42 cellular contexts compared by ENCODE assay signal in the genomic region with DNA sequence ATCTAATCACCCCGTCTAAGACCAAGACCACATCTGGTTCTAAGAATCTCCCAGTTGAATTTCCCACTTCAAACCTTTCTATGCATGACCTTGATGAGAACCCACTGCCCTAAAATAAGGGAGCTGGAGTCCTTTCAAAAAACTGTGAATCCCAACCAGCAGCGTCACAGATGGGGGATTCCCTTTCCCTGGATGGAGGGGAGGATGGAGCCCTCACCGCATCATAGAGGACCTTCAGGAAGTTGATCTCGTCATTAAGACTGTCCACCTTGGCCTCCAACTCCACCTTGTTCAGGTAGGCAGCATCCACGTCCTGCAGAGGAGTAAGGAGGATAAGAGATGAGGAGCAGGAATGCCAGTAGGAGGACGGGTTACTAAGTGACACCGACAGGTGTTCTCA. TPM values are rescaled to one million over a fixed set of nuclear protein-coding genes. Genes with fewer than 3 reads are reported as not detected.
"Had no signal": no experiment of that assay in that cellular context is flagged by ENCODE, and none has a peak within 500 bp of the region (broad histone marks: within the 10 kb centered on the region; RNA-seq: fewer than 3 reads in every experiment).

No MANE protein-coding gene starts in this region.

- H3K27ac Mint-ChIP-seq: activated B cell treated with CpG ODN at 0.5 μM for 24 hours; activated CD4-positive, alpha-beta memory T cell treated with anti-CD3 and anti-CD28 coated beads for 36 hours; activated CD4-positive, alpha-beta T cell treated with anti-CD3 and anti-CD28 coated beads, Interleukin-2, amount 10 ng/mL, durations not matched to agents 24 days and 14 days; activated CD8-positive, alpha-beta T cell treated with anti-CD3 and anti-CD28 coated beads for 36 hours; activated naive CD4-positive, alpha-beta T cell treated with anti-CD3 and anti-CD28 coated beads for 36 hours; activated naive CD4-positive, alpha-beta T cell treated with anti-CD3 and anti-CD28 coated beads, Interleukin-2, amount 50 U/mL, for 72 hours; activated naive CD8-positive, alpha-beta T cell treated with anti-CD3 and anti-CD28 coated beads for 36 hours; activated T-cell treated with anti-CD3 and anti-CD28 coated beads, Interleukin-2, amount 50 U/mL, for 72 hours; activated T-helper 1 cell treated with anti-CD3 and anti-CD28 coated beads, Interleukin-12 subunit alpha, Interleukin-12 subunit beta, Interleukin-2, Interleukin-4 antibody, amounts not matched to agents 30 ng/mL and 10 ng/mL and 1 ng/mL, durations not matched to agents 14 hours and 24 hours and 36 hours; activated T-helper 17 cell treated with anti-CD3 and anti-CD28 coated beads, Interleukin-2, amount 50 U/mL, for 72 hours; T-cell; T-helper 2 cell treated with Interferon-gamma antibody and Interleukin-4, amounts not matched to agents 5 μg/mL and 100 μg/mL, for 36 hours had no signal

- H3K36me3 ChIP-seq: adrenal gland, brain microvascular endothelial cell, breast epithelium, cardiac muscle cell had no signal

- H3K4me1 ChIP-seq: adrenal gland, breast epithelium had no signal

- H3K9me3 ChIP-seq: adrenal gland, body of pancreas, breast epithelium had no signal

- H3K27ac ChIP-seq: adrenal gland, body of pancreas, brain microvascular endothelial cell, breast epithelium, cardiac muscle cell, VCaP had no signal

- H3K4me3 Mint-ChIP-seq: activated B cell treated with CpG ODN at 0.5 μM for 24 hours; activated CD4-positive, alpha-beta memory T cell treated with anti-CD3 and anti-CD28 coated beads for 36 hours; activated CD4-positive, alpha-beta T cell treated with anti-CD3 and anti-CD28 coated beads, Interleukin-2, amount 10 ng/mL, durations not matched to agents 24 days and 14 days; activated CD8-positive, alpha-beta T cell treated with anti-CD3 and anti-CD28 coated beads for 36 hours; activated naive CD4-positive, alpha-beta T cell treated with anti-CD3 and anti-CD28 coated beads for 36 hours; activated naive CD8-positive, alpha-beta T cell treated with anti-CD3 and anti-CD28 coated beads for 36 hours; activated T-cell treated with anti-CD3 and anti-CD28 coated beads, Interleukin-2, amount 50 U/mL, for 4 hours; activated T-cell treated with anti-CD3 and anti-CD28 coated beads, Interleukin-2, amount 50 U/mL, for 72 hours; activated T-helper 1 cell treated with anti-CD3 and anti-CD28 coated beads, Interleukin-12 subunit alpha, Interleukin-12 subunit beta, Interleukin-2, Interleukin-4 antibody, amounts not matched to agents 30 ng/mL and 10 ng/mL and 1 ng/mL, durations not matched to agents 14 hours and 24 hours and 36 hours; activated T-helper 17 cell treated with anti-CD3 and anti-CD28 coated beads, Interleukin-2, amount 50 U/mL, for 72 hours; central memory CD8-positive, alpha-beta T cell; T-cell; T-helper 2 cell treated with Interferon-gamma antibody and Interleukin-4, amounts not matched to agents 5 μg/mL and 100 μg/mL, for 36 hours had no signal

- H3K4me1 Mint-ChIP-seq: activated B cell treated with CpG ODN at 0.5 μM for 24 hours; activated CD4-positive, alpha-beta T cell treated with anti-CD3 and anti-CD28 coated beads, Interleukin-2, amount 10 ng/mL, durations not matched to agents 24 days and 14 days; activated T-helper 17 cell treated with anti-CD3 and anti-CD28 coated beads, Interleukin-2, amount 50 U/mL, for 72 hours; central memory CD8-positive, alpha-beta T cell; T-cell had no signal

- H3K4me3 ChIP-seq: adrenal gland, body of pancreas, breast epithelium, cardiac muscle cell had no signal

- H3K27me3 ChIP-seq: adrenal gland, body of pancreas, brain microvascular endothelial cell had no signal

- H3K27me3 Mint-ChIP-seq: activated naive CD8-positive, alpha-beta T cell treated with anti-CD3 and anti-CD28 coated beads for 36 hours had no signal

- DNase-seq: activated B cell treated with CpG ODN at 0.5 μM for 24 hours; activated CD4-positive, alpha-beta memory T cell treated with anti-CD3 and anti-CD28 coated beads for 36 hours; activated CD4-positive, alpha-beta T cell treated with anti-CD3 and anti-CD28 coated beads for 4 hours; activated CD4-positive, alpha-beta T cell treated with anti-CD3 and anti-CD28 coated beads, Interleukin-2, amount 10 ng/mL, durations not matched to agents 24 days and 14 days; activated CD4-positive, alpha-beta T cell treated with anti-CD3 and anti-CD28 coated beads, Interleukin-2, amount 50 U/mL, for 1 hour; activated CD4-positive, alpha-beta T cell treated with anti-CD3 and anti-CD28 coated beads, Interleukin-2, amount 50 U/mL, for 4 hours; activated CD4-positive, CD25-positive, alpha-beta regulatory T cell treated with anti-CD3 and anti-CD28 coated beads, Interleukin-2, amount 50 U/mL, for 72 hours; activated CD8-positive, alpha-beta memory T cell treated with anti-CD3 and anti-CD28 coated beads, Interleukin-2, amount 50 U/mL, for 4 hours; activated CD8-positive, alpha-beta T cell treated with anti-CD3 and anti-CD28 coated beads for 36 hours; activated effector memory CD4-positive, alpha-beta T cell treated with anti-CD3 and anti-CD28 coated beads, Interleukin-2, amount 50 U/mL, for 16 hours; activated gamma-delta T cell treated with Interleukin-2 at 50 U/mL for 16 hours; activated naive CD4-positive, alpha-beta T cell; activated naive CD4-positive, alpha-beta T cell treated with anti-CD3 and anti-CD28 coated beads for 36 hours; activated naive CD4-positive, alpha-beta T cell treated with anti-CD3 and anti-CD28 coated beads, Interleukin-2, amount 50 U/mL, for 16 hours; activated naive CD8-positive, alpha-beta T cell treated with anti-CD3 and anti-CD28 coated beads for 36 hours; activated T-cell treated with anti-CD3 and anti-CD28 coated beads for 4 hours; activated T-cell treated with anti-CD3 and anti-CD28 coated beads, Interleukin-2, amount 50 U/mL, for 1 hour; activated T-cell treated with anti-CD3 and anti-CD28 coated beads, Interleukin-2, amount 50 U/mL, for 4 hours; activated T-cell treated with anti-CD3 and anti-CD28 coated beads, Interleukin-2, amount 50 U/mL, for 72 hours; adrenal gland; amniotic stem cell; aorta; body of pancreas; brain microvascular endothelial cell; caudate nucleus; cerebellar nuclear complex; T-cell; T-helper 2 cell; T-helper 9 cell had no signal

- ATAC-seq: activated CD8-positive, alpha-beta T cell treated with anti-CD3 and anti-CD28 coated beads for 36 hours; activated naive CD4-positive, alpha-beta T cell treated with anti-CD3 and anti-CD28 coated beads, Interleukin-2, amount 50 U/mL, for 72 hours; activated T-cell treated with anti-CD3 and anti-CD28 coated beads, Interleukin-2, amount 50 U/mL, for 4 hours; activated T-cell treated with anti-CD3 and anti-CD28 coated beads, Interleukin-2, amount 50 U/mL, for 72 hours; activated T-helper 17 cell treated with anti-CD3 and anti-CD28 coated beads, Interleukin-2, amount 50 U/mL, for 72 hours; body of pancreas; T-cell had no signal

- H3K9me3 Mint-ChIP-seq: activated B cell treated with CpG ODN at 0.5 μM for 24 hours; activated CD4-positive, alpha-beta memory T cell treated with anti-CD3 and anti-CD28 coated beads for 36 hours; activated CD4-positive, alpha-beta T cell treated with anti-CD3 and anti-CD28 coated beads, Interleukin-2, amount 10 ng/mL, durations not matched to agents 24 days and 14 days; activated CD8-positive, alpha-beta T cell treated with anti-CD3 and anti-CD28 coated beads for 36 hours; activated naive CD4-positive, alpha-beta T cell treated with anti-CD3 and anti-CD28 coated beads for 36 hours; activated naive CD4-positive, alpha-beta T cell treated with anti-CD3 and anti-CD28 coated beads, Interleukin-2, amount 50 U/mL, for 72 hours; activated naive CD8-positive, alpha-beta T cell treated with anti-CD3 and anti-CD28 coated beads for 36 hours; activated T-cell treated with anti-CD3 and anti-CD28 coated beads, Interleukin-2, amount 50 U/mL, for 4 hours; activated T-cell treated with anti-CD3 and anti-CD28 coated beads, Interleukin-2, amount 50 U/mL, for 72 hours; activated T-helper 1 cell treated with anti-CD3 and anti-CD28 coated beads, Interleukin-12 subunit alpha, Interleukin-12 subunit beta, Interleukin-2, Interleukin-4 antibody, amounts not matched to agents 30 ng/mL and 10 ng/mL and 1 ng/mL, durations not matched to agents 14 hours and 24 hours and 36 hours; activated T-helper 17 cell treated with anti-CD3 and anti-CD28 coated beads, Interleukin-2, amount 50 U/mL, for 72 hours; central memory CD8-positive, alpha-beta T cell; T-cell; T-helper 2 cell treated with Interferon-gamma antibody and Interleukin-4, amounts not matched to agents 5 μg/mL and 100 μg/mL, for 36 hours had no signal

- H3K36me3 Mint-ChIP-seq: activated CD4-positive, alpha-beta memory T cell treated with anti-CD3 and anti-CD28 coated beads for 36 hours; activated naive CD4-positive, alpha-beta T cell treated with anti-CD3 and anti-CD28 coated beads, Interleukin-2, amount 50 U/mL, for 72 hours; activated naive CD8-positive, alpha-beta T cell treated with anti-CD3 and anti-CD28 coated beads for 36 hours; T-cell had no signal

- FAIRE-seq: astrocyte, TTC549 had no signal

RNA-seq across cellular contexts. Expression of a gene that starts 4.8 kb away (rescaled TPM):
- total RNA-seq: activated B cell treated with CpG ODN at 0.5 μM for 24 hours; activated CD4-positive, alpha-beta memory T cell treated with anti-CD3 and anti-CD28 coated beads for 36 hours; activated CD4-positive, alpha-beta T cell treated with anti-CD3 and anti-CD28 coated beads, Interleukin-2, amount 10 ng/mL, durations not matched to agents 24 days and 14 days; activated CD8-positive, alpha-beta memory T cell treated with anti-CD3 and anti-CD28 coated beads for 36 hours; activated naive CD4-positive, alpha-beta T cell treated with anti-CD3 and anti-CD28 coated beads for 36 hours; activated naive CD4-positive, alpha-beta T cell treated with anti-CD3 and anti-CD28 coated beads, Interleukin-2, amount 50 U/mL, for 72 hours; activated T-cell treated with anti-CD3 and anti-CD28 coated beads, Interleukin-2, amount 50 U/mL, for 4 hours; activated T-helper 1 cell treated with anti-CD3 and anti-CD28 coated beads, Interleukin-12 subunit alpha, Interleukin-12 subunit beta, Interleukin-2, Interleukin-4 antibody, amounts not matched to agents 30 ng/mL and 10 ng/mL and 1 ng/mL, durations not matched to agents 14 hours and 24 hours and 36 hours; activated T-helper 17 cell treated with anti-CD3 and anti-CD28 coated beads, Interleukin-2, amount 50 U/mL, for 72 hours; aorta; astrocyte; cardiac muscle cell; T-cell; T-helper 1 cell treated with Interleukin-12 subunit alpha and Interleukin-12 subunit beta and Interleukin-4 antibody, amounts not matched to agents 30 ng/mL and 1 ng/mL, for 36 hours had no signal

RNA-seq across cellular contexts. Expression of a gene that starts 13.2 kb away (rescaled TPM):
- total RNA-seq: activated B cell treated with CpG ODN at 0.5 μM for 24 hours; activated CD4-positive, alpha-beta memory T cell treated with anti-CD3 and anti-CD28 coated beads for 36 hours; activated CD8-positive, alpha-beta memory T cell treated with anti-CD3 and anti-CD28 coated beads for 36 hours; activated CD8-positive, alpha-beta T cell treated with anti-CD3 and anti-CD28 coated beads for 36 hours; activated naive CD4-positive, alpha-beta T cell treated with anti-CD3 and anti-CD28 coated beads for 36 hours; activated naive CD8-positive, alpha-beta T cell treated with anti-CD3 and anti-CD28 coated beads for 36 hours; activated T-cell treated with anti-CD3 and anti-CD28 coated beads, Interleukin-2, amount 50 U/mL, for 4 hours; activated T-cell treated with anti-CD3 and anti-CD28 coated beads, Interleukin-2, amount 50 U/mL, for 72 hours; activated T-helper 17 cell treated with anti-CD3 and anti-CD28 coated beads, Interleukin-2, amount 50 U/mL, for 72 hours; adrenal gland; aorta; body of pancreas; breast epithelium; cardiac muscle cell; chondrocyte; T-cell; T-helper 1 cell treated with Interleukin-12 subunit alpha and Interleukin-12 subunit beta and Interleukin-4 antibody, amounts not matched to agents 30 ng/mL and 1 ng/mL, for 36 hours had no signal

RNA-seq across cellular contexts. Expression of a gene that starts 24.9 kb away (rescaled TPM):
- total RNA-seq: activated B cell treated with CpG ODN at 0.5 μM for 24 hours; activated CD4-positive, alpha-beta memory T cell treated with anti-CD3 and anti-CD28 coated beads for 36 hours; activated CD4-positive, alpha-beta T cell treated with anti-CD3 and anti-CD28 coated beads, Interleukin-2, amount 10 ng/mL, durations not matched to agents 24 days and 14 days; activated naive CD4-positive, alpha-beta T cell treated with anti-CD3 and anti-CD28 coated beads for 36 hours; activated T-helper 1 cell treated with anti-CD3 and anti-CD28 coated beads, Interleukin-12 subunit alpha, Interleukin-12 subunit beta, Interleukin-2, Interleukin-4 antibody, amounts not matched to agents 30 ng/mL and 10 ng/mL and 1 ng/mL, durations not matched to agents 14 hours and 24 hours and 36 hours; adrenal gland; aorta; body of pancreas; cardiac muscle cell; T-helper 1 cell treated with Interleukin-12 subunit alpha and Interleukin-12 subunit beta and Interleukin-4 antibody, amounts not matched to agents 30 ng/mL and 1 ng/mL, for 36 hours had no signal

RNA-seq across cellular contexts. Expression of a gene that starts 32.0 kb away (rescaled TPM):
- total RNA-seq: activated B cell treated with CpG ODN at 0.5 μM for 24 hours; activated CD4-positive, alpha-beta memory T cell treated with anti-CD3 and anti-CD28 coated beads for 36 hours; activated CD4-positive, alpha-beta T cell treated with anti-CD3 and anti-CD28 coated beads, Interleukin-2, amount 10 ng/mL, durations not matched to agents 24 days and 14 days; activated CD8-positive, alpha-beta memory T cell treated with anti-CD3 and anti-CD28 coated beads for 36 hours; activated CD8-positive, alpha-beta T cell treated with anti-CD3 and anti-CD28 coated beads for 36 hours; activated naive CD4-positive, alpha-beta T cell treated with anti-CD3 and anti-CD28 coated beads for 36 hours; activated naive CD4-positive, alpha-beta T cell treated with anti-CD3 and anti-CD28 coated beads, Interleukin-2, amount 50 U/mL, for 72 hours; activated naive CD8-positive, alpha-beta T cell treated with anti-CD3 and anti-CD28 coated beads for 36 hours; activated T-cell treated with anti-CD3 and anti-CD28 coated beads, Interleukin-2, amount 50 U/mL, for 4 hours; activated T-cell treated with anti-CD3 and anti-CD28 coated beads, Interleukin-2, amount 50 U/mL, for 72 hours; activated T-helper 1 cell treated with anti-CD3 and anti-CD28 coated beads, Interleukin-12 subunit alpha, Interleukin-12 subunit beta, Interleukin-2, Interleukin-4 antibody, amounts not matched to agents 30 ng/mL and 10 ng/mL and 1 ng/mL, durations not matched to agents 14 hours and 24 hours and 36 hours; activated T-helper 17 cell treated with anti-CD3 and anti-CD28 coated beads, Interleukin-2, amount 50 U/mL, for 72 hours; adrenal gland; aorta; astrocyte; body of pancreas; breast epithelium; cardiac muscle cell; chondrocyte; T-cell; T-helper 1 cell treated with Interleukin-12 subunit alpha and Interleukin-12 subunit beta and Interleukin-4 antibody, amounts not matched to agents 30 ng/mL and 1 ng/mL, for 36 hours had no signal

RNA-seq across cellular contexts. Expression of a gene that starts 39.6 kb away (rescaled TPM):
- total RNA-seq: activated B cell treated with CpG ODN at 0.5 μM for 24 hours; activated CD4-positive, alpha-beta memory T cell treated with anti-CD3 and anti-CD28 coated beads for 36 hours; activated CD4-positive, alpha-beta T cell treated with anti-CD3 and anti-CD28 coated beads, Interleukin-2, amount 10 ng/mL, durations not matched to agents 24 days and 14 days; activated CD8-positive, alpha-beta memory T cell treated with anti-CD3 and anti-CD28 coated beads for 36 hours; activated CD8-positive, alpha-beta T cell treated with anti-CD3 and anti-CD28 coated beads for 36 hours; activated naive CD4-positive, alpha-beta T cell treated with anti-CD3 and anti-CD28 coated beads for 36 hours; activated naive CD4-positive, alpha-beta T cell treated with anti-CD3 and anti-CD28 coated beads, Interleukin-2, amount 50 U/mL, for 72 hours; activated naive CD8-positive, alpha-beta T cell treated with anti-CD3 and anti-CD28 coated beads for 36 hours; activated T-cell treated with anti-CD3 and anti-CD28 coated beads, Interleukin-2, amount 50 U/mL, for 4 hours; activated T-cell treated with anti-CD3 and anti-CD28 coated beads, Interleukin-2, amount 50 U/mL, for 72 hours; activated T-helper 1 cell treated with anti-CD3 and anti-CD28 coated beads, Interleukin-12 subunit alpha, Interleukin-12 subunit beta, Interleukin-2, Interleukin-4 antibody, amounts not matched to agents 30 ng/mL and 10 ng/mL and 1 ng/mL, durations not matched to agents 14 hours and 24 hours and 36 hours; activated T-helper 17 cell treated with anti-CD3 and anti-CD28 coated beads, Interleukin-2, amount 50 U/mL, for 72 hours; adrenal gland; aorta; astrocyte; body of pancreas; cardiac muscle cell; chondrocyte; T-cell; T-helper 1 cell treated with Interleukin-12 subunit alpha and Interleukin-12 subunit beta and Interleukin-4 antibody, amounts not matched to agents 30 ng/mL and 1 ng/mL, for 36 hours had no signal
